In genomic region chr3:148954981-148955380, GRCh38 we compare ENCODE assay signal across 19 cellular contexts. TPM values are rescaled to one million over a fixed set of nuclear protein-coding genes. Genes with fewer than 3 reads are reported as not detected.
DNase-seq lines count a peak whose midpoint lies in the region; ATAC-seq, FAIRE-seq and TF ChIP-seq lines count a peak whose summit lies in the region.
"Had no signal": no experiment of that assay in that cellular context is flagged by ENCODE, and none has a peak within 500 bp of the region (broad histone marks: within the 10 kb centered on the region; RNA-seq: fewer than 3 reads in every experiment).

No MANE protein-coding gene starts in this region.

- H3K4me1 ChIP-seq in A549 (peaks cover 5% of the 10 kb centered on the region; the same call in 2 of the 3 replicates), sigmoid colon (peaks cover 0 to 62% (median 42%) of the 10 kb centered on the region in 4 donors), upper lobe of right lung (peaks cover 4% of the 10 kb centered on the region)

- intact Hi-C loops in sigmoid colon (cut with DNase I), result loop anchor here (1.0 to 10.0 kb wide), 6 partner anchors 82 to 857 kb away; partner anchors contain the start of genes RNF13 and WWTR1
- intact Hi-C loops in upper lobe of right lung (cut with DNase I), result no loop called here

- WGBS in A549 (ENCODE audit: missing lambda C conversion rate), result 30% methylated on average over 4 of the region's 4 CpGs
- WGBS in sigmoid colon, 2 donors, result 68 to 78% methylated on average over 4 of the region's 4 CpGs

- H3K27ac ChIP-seq in A549 (peak overlapping the region in 1 of 2 experiments; percentile 36; a peak in 2 of 6 replicates), sigmoid colon (peak overlapping the region; percentile 79 to 94 (median 92)), upper lobe of right lung (no peak overlapping the region)

- no peaks in the 10 kb centered on the region for H3K9me3 ChIP-seq in A549
- no peaks in the 10 kb centered on the region for H3K9me3 ChIP-seq in sigmoid colon
- H3K9me3 ChIP-seq in upper lobe of right lung, result no peaks in the 10 kb centered on the region
- H3K9me3 ChIP-seq: adrenal gland, BE2C, thyroid gland had no signal

- CTCF ChIA-PET in A549 (lab: Yijun Ruan, JAX), result interaction anchor here (0.6 to 3.1 kb wide), 43 partner anchors 8 to 1519 kb away, joined by 3 to 16 read pairs (median 5); partner anchors contain the start of genes GYG1, HPS3 and TM4SF18
- CTCF ChIA-PET in GM10248 (lab: Yijun Ruan, JAX), result interaction anchor here (0.6 to 5.5 kb wide), 23 partner anchors 9 to 816 kb away, joined by 3 to 56 read pairs (median 4); partner anchors contain the start of gene GYG1

- FAIRE-seq in A549 (lab: Jason Lieb, UNC) (no peak), H54 (lab: Jason Lieb, UNC) (no peak)

- ATAC-seq in A549 (no peak), upper lobe of right lung (no peak)
- ATAC-seq: activated CD8-positive, alpha-beta T cell treated with anti-CD3 and anti-CD28 coated beads for 36 hours; stimulated activated memory B cell treated with anti-CD40 and anti-IgM and Interleukin-4, amounts not matched to agents 10 μg/mL and 1 μg/mL and 100 μg/mL, for 72 hours had no signal

- TF ChIP-seq POLR2A in A549 (IDR thresholded peaks at IDR 0.05; ENCODE audit: low read length), result no peak
- no peak for TF ChIP-seq POLR2A in sigmoid colon (IDR thresholded peaks at IDR 0.05)
- TF ChIP-seq POLR2A in H54 (IDR thresholded peaks at IDR 0.05; ENCODE audit: low read depth, low read length), result no peak

- H3K27me3 ChIP-seq in sigmoid colon (no peaks in the 10 kb centered on the region), upper lobe of right lung (no peaks in the 10 kb centered on the region)
- H3K27me3 ChIP-seq: adrenal gland, BE2C, thyroid gland had no signal

- POLR2A ChIA-PET in A549 (lab: Yijun Ruan, JAX) (interaction anchor here (0.6 to 1.3 kb wide), 4 partner anchors 11 to 1586 kb away, joined by 3 to 9 read pairs (median 5); partner anchors contain the start of gene HPS3), GM10248 (lab: Yijun Ruan, JAX) (no interaction called here)

- TF ChIP-seq CTCF in A549 (IDR thresholded peaks at IDR 0.05) (no peak), sigmoid colon (IDR thresholded peaks at IDR 0.05) (no peak), GM10248 (IDR thresholded peaks at IDR 0.05; ENCODE audit: control extremely low read depth, extremely low read depth, low read depth, missing control alignments) (no peak), upper lobe of right lung (IDR thresholded peaks at IDR 0.05) (no peak)

- H3K4me3 ChIP-seq in A549, result no peak overlapping the region
- no peak overlapping the region for H3K4me3 ChIP-seq in sigmoid colon
- H3K4me3 ChIP-seq in upper lobe of right lung, result no peak overlapping the region
- H3K4me3 ChIP-seq: adrenal gland, GM23338, K562, skin epidermis, thyroid gland had no signal

- TF ChIP-seq EP300 in A549 (IDR thresholded peaks at IDR 0.05) (no peak), sigmoid colon (IDR thresholded peaks at IDR 0.05) (no peak)

- H3K36me3 ChIP-seq in sigmoid colon (no peaks in the 10 kb centered on the region), upper lobe of right lung (no peaks in the 10 kb centered on the region)
- H3K36me3 ChIP-seq: adrenal gland, BE2C, thyroid gland had no signal

- no peak for DNase-seq in A549 (ENCODE audit: low read depth in 1 of 2, low spot score in 1 of 2)
- DNase-seq in LHCN-M2 (ENCODE audit: low read depth), result peak; percentile 64
- peak; percentile 15 for DNase-seq in fibroblast of peridontal ligament (ENCODE audit: extremely low read depth)
- DNase-seq in sigmoid colon, result no peak
- no peak for DNase-seq in GM10248 (ENCODE audit: extremely low spot score)
- no peak for DNase-seq in H54 (ENCODE audit: insufficient read length, low spot score)
- DNase-seq in upper lobe of right lung, result no peak
- no peak for DNase-seq in NCI-H146 (lab: John Stamatoyannopoulos, UW)
- DNase-seq: activated CD4-positive, CD25-positive, alpha-beta regulatory T cell treated with anti-CD3 and anti-CD28 coated beads, Interleukin-2, amount 50 U/mL, for 72 hours; activated gamma-delta T cell; stimulated activated CD4-positive, alpha-beta T cell treated with anti-CD3 and anti-CD28 coated beads, Interleukin-1b, Interleukin-23, amount 100 ng/mL, for 48 hours had no signal

- no peak for TF ChIP-seq RAD21 in A549 (conservative IDR thresholded peaks at IDR 0.05 in 1 of 2, IDR thresholded peaks at IDR 0.05 in 1 of 2)

- peak overlapping the region; percentile 40 for H3K4me2 ChIP-seq in A549

TF ChIP-seq in A549, 52 proteins besides CTCF, POLR2A, EP300 and RAD21:
- TF ChIP-seq NFE2L2 (conservative IDR thresholded peaks at IDR 0.05; ENCODE audit: low read length), result no peak
- TF ChIP-seq ZNF302 (CRISPR knock-in tag; IDR thresholded peaks at IDR 0.05), result no peak
- TF ChIP-seq, protein P1, sequence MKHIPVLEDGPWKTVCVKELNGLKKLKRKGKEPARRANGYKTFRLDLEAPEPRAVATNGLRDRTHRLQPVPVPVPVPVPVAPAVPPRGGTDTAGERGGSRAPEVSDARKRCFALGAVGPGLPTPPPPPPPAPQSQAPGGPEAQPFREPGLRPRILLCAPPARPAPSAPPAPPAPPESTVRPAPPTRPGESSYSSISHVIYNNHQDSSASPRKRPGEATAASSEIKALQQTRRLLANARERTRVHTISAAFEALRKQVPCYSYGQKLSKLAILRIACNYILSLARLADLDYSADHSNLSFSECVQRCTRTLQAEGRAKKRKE (CRISPR knock-in tag; IDR thresholded peaks at IDR 0.05; ENCODE audit: low read depth), result no peak
- no peak for TF ChIP-seq PBX3 (IDR thresholded peaks at IDR 0.05)
- TF ChIP-seq CHD4 (IDR thresholded peaks at IDR 0.05; ENCODE audit: borderline replicate concordance), result no peak
- TF ChIP-seq KDM1A (IDR thresholded peaks at IDR 0.05; ENCODE audit: low read depth), result no peak

RNA-seq across cellular contexts. Expression of gene GYG1, which starts 36.4 kb away (rescaled TPM):
- polyA plus RNA-seq in A549 (2011; rRNA removed) (39.6 and 42.4 TPM in 2 replicates), A549 (2017; fragmentation: RNase III; extraction: RNeasy Plus Mini Kit Qiagen cat#74134 plus additional on column Dnase treatment) (58.2 to 60.5 TPM (median 59.8 TPM) in 3 replicates), sigmoid colon (10 to 100 TPM; 31.8 to 36.0 (median 34.7) TPM)
- polyA plus RNA-seq in A549 (2012; cell fraction: cytosol; rRNA removed), result 15.6 and 20.2 TPM in 2 replicates
- polyA plus RNA-seq in A549 (2012; cell fraction: nucleus; rRNA removed), result 14.1 and 20.9 TPM in 2 replicates
- 22.8 and 27.6 TPM in 2 replicates for polyA minus RNA-seq in A549 (2011; rRNA and poly(A)+ RNA removed)
- total RNA-seq in LHCN-M2 (2014; rRNA removed) (20.2 and 35.2 TPM in 2 replicates), sigmoid colon (100 to 1,000 TPM; 142 to 213 (median 186) TPM), upper lobe of right lung (45.6 TPM)
- polyA plus RNA-seq in LHCN-M2 (2012), result 53.5 TPM

Comparison
In these comparisons a context has a peak if more than half of its experiments do, and no peak if none do; other contexts are left out.
1. DNase-seq: peak in LHCN-M2 (single experiment) and fibroblast of peridontal ligament (single experiment); none in A549 (0 of 2), sigmoid colon (single experiment), GM10248 (single experiment), H54 (single experiment), upper lobe of right lung (single experiment) and NCI-H146 (single experiment).